In the genomic region with DNA sequence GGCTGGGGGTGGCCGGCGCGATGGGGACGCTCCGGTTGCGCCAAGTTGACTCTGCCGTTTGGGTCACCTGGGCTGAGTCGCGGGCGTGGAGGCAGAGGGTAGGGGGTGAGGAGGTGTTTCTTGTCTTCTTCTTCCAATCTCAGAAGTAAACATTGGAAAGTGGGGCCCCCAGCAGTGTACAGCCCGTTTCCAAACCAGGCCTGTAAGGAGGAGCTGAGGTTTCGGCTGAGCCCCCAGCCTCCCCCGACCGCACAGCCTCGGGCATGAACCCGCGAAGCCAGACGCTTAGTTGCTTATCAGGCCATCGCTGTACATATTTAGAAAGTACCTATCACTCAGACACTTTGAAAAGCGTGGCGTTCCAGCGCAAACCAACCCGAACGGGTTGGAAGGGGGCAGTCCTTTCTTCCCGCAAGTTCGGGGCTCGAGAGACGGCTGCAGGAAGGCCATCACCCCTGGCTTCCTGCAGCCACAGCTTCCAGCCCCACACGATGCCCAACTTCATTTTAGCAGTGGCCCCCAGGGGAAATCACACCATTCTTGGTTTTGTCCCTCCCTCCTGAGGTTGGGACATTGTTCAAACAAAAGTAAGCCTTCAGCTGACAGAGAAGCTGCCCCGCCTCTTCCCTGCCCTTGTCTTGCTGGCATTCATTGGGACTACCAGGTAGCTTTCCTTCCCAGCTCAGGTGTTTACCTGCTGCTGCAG, we compare ENCODE assay signal across 9 cellular contexts.
DNase-seq lines count a peak whose midpoint lies in the region; ATAC-seq and TF ChIP-seq lines count a peak whose summit lies in the region.
"Had no signal": no experiment of that assay in that cellular context is flagged by ENCODE, and none has a peak within 500 bp of the region (broad histone marks: within the 10 kb centered on the region; RNA-seq: fewer than 3 reads in every experiment).

No MANE protein-coding gene starts in this region.

- H2BK5ac ChIP-seq in mesenchymal stem cell (ENCODE audit: low read depth, low read length, poor library complexity, severe bottlenecking), result no peak overlapping the region

- peak overlapping the region; percentile 36 for H4K91ac ChIP-seq in mesenchymal stem cell (ENCODE audit: low read length)

- no peaks in the 10 kb centered on the region for H3K9me2 ChIP-seq in GM23248 (ENCODE audit: insufficient read depth)

- H3K27ac Mint-ChIP-seq in activated CD4-positive, alpha-beta T cell treated with anti-CD3 and anti-CD28 coated beads for 36 hours, result peak overlapping the region; percentile 74

- H3K36me3 ChIP-seq in breast epithelium (no peaks in the 10 kb centered on the region), mesenchymal stem cell (ENCODE audit: control insufficient read depth in 1 of 2, insufficient read depth in 2 of 2, low read depth in 1 of 2, low read length in 2 of 2) (no peaks in the 10 kb centered on the region), tibial nerve (no peaks in the 10 kb centered on the region), GM23248 (ENCODE audit: low read depth) (no peaks in the 10 kb centered on the region)

- H3K18ac ChIP-seq in mesenchymal stem cell (ENCODE audit: low read depth in 1 of 2, low read length in 2 of 2), result peak overlapping the region in 1 of 2 experiments; percentile 86

- H3K23ac ChIP-seq in mesenchymal stem cell (ENCODE audit: low read length in 2 of 2), result no peak overlapping the region

- no peaks in the 10 kb centered on the region for H4K20me1 ChIP-seq in GM23248 (ENCODE audit: insufficient read depth)

- ATAC-seq in activated CD4-positive, alpha-beta T cell treated with anti-CD3 and anti-CD28 coated beads for 36 hours, result peak; percentile 58
- ATAC-seq: Panc1 had no signal

- peak overlapping the region; percentile 94 to 95 for H3K27ac ChIP-seq in breast epithelium
- H3K27ac ChIP-seq in mesenchymal stem cell (ENCODE audit: low read length, poor library complexity, severe bottlenecking), result no peak overlapping the region
- H3K27ac ChIP-seq in tibial nerve, result peak overlapping the region; percentile 63 to 90 (median 84)
- H3K27ac ChIP-seq in GM23248, result no peak overlapping the region

- H3K27me3 ChIP-seq in breast epithelium (no peaks in the 10 kb centered on the region), mesenchymal stem cell (ENCODE audit: control insufficient read depth in 1 of 2, insufficient read depth in 1 of 2, low read length in 2 of 2) (no peaks in the 10 kb centered on the region), tibial nerve (no peaks in the 10 kb centered on the region), GM23248 (replicated peaks; ENCODE audit: insufficient read depth) (no peaks in the 10 kb centered on the region)

- no peak for TF ChIP-seq EP300 in tibial nerve (IDR thresholded peaks at IDR 0.05)

- H2BK15ac ChIP-seq in mesenchymal stem cell (ENCODE audit: low read depth, poor library complexity, severe bottlenecking), result peak overlapping the region; percentile 3

- no peaks in the 10 kb centered on the region for H3K9me3 Mint-ChIP-seq in activated CD4-positive, alpha-beta T cell treated with anti-CD3 and anti-CD28 coated beads for 36 hours (ENCODE audit: low read depth)

- peak overlapping the region; percentile 65 for H3K4me3 Mint-ChIP-seq in activated CD4-positive, alpha-beta T cell treated with anti-CD3 and anti-CD28 coated beads for 36 hours

- H3K79me2 ChIP-seq in GM23248 (ENCODE audit: insufficient read depth), result no peaks in the 10 kb centered on the region

- H3K36me3 Mint-ChIP-seq in activated CD4-positive, alpha-beta T cell treated with anti-CD3 and anti-CD28 coated beads for 36 hours (ENCODE audit: low read depth), result no peaks in the 10 kb centered on the region

- TF ChIP-seq POLR2A in breast epithelium (IDR thresholded peaks at IDR 0.05), result no peak
- TF ChIP-seq POLR2A in tibial nerve (IDR thresholded peaks at IDR 0.05), result peak in 1 of 2 donors; percentile 0

- peaks cover 18% of the 10 kb centered on the region for H3K4me1 Mint-ChIP-seq in activated CD4-positive, alpha-beta T cell treated with anti-CD3 and anti-CD28 coated beads for 36 hours

- H2AFZ ChIP-seq in mesenchymal stem cell (ENCODE audit: low read depth, low read length) (peak overlapping the region; percentile 16), GM23248 (no peak overlapping the region)

- intact Hi-C loops in activated CD4-positive, alpha-beta T cell treated with anti-CD3 and anti-CD28 coated beads for 36 hours (cut with DNase I, micrococcal nuclease), result no loop called here
- intact Hi-C loops in breast epithelium (cut with DNase I; ENCODE audit: low total_unique reads), result no loop called here

- DNase-seq in activated CD4-positive, alpha-beta T cell treated with anti-CD3 and anti-CD28 coated beads for 36 hours, result peak; percentile 45
- DNase-seq in activated CD4-positive, alpha-beta T cell treated with anti-CD3 and anti-CD28 coated beads for 1 hour, result no peak
- DNase-seq in breast epithelium (ENCODE audit: low spot score in 2 of 2) (peak; percentile 81 to 83), mesenchymal stem cell (no peak), tibial nerve (ENCODE audit: low spot score in 2 of 2) (no peak), GDM1 (lab: John Stamatoyannopoulos, UW) (no peak), GM23248 (no peak)
- no peak for DNase-seq in effector CD4-positive, alpha-beta T cell

- H3K4ac ChIP-seq in mesenchymal stem cell (ENCODE audit: low read depth in 1 of 2, low read length in 2 of 2), result peak overlapping the region; percentile 3 to 80

- TF ChIP-seq CTCF in breast epithelium (IDR thresholded peaks at IDR 0.05), result no peak
- TF ChIP-seq CTCF in tibial nerve (IDR thresholded peaks at IDR 0.05), result no peak

- H3K4me2 ChIP-seq in mesenchymal stem cell (ENCODE audit: low read length, poor library complexity, severe bottlenecking), result no peak overlapping the region
- no peak overlapping the region for H3K4me2 ChIP-seq in GM23248 (ENCODE audit: unreplicated experiment)

- peak overlapping the region; percentile 47 to 81 for H2BK12ac ChIP-seq in mesenchymal stem cell (ENCODE audit: low read length in 2 of 2)

- no peaks in the 10 kb centered on the region for H3F3A ChIP-seq in GM23248 (ENCODE audit: insufficient read depth)

- peak overlapping the region; percentile 29 for H2BK120ac ChIP-seq in mesenchymal stem cell (ENCODE audit: low read depth, low read length)

- no peaks in the 10 kb centered on the region for H3K79me1 ChIP-seq in mesenchymal stem cell (replicated peaks; ENCODE audit: low read length, poor library complexity, severe bottlenecking)

- in situ Hi-C loops in GM23248 (cut with MboI), result no loop called here

- H3K9me3 ChIP-seq in breast epithelium (no peaks in the 10 kb centered on the region), mesenchymal stem cell (ENCODE audit: control insufficient read depth, low read length) (no peaks in the 10 kb centered on the region), tibial nerve (no peaks in the 10 kb centered on the region), GM23248 (ENCODE audit: low read depth) (no peaks in the 10 kb centered on the region)

- POLR2A ChIA-PET in activated CD4-positive, alpha-beta T cell treated with anti-CD3 and anti-CD28 coated beads for 36 hours (lab: Charles Lee), result no interaction called here

- no peak overlapping the region for H2AK5ac ChIP-seq in mesenchymal stem cell (ENCODE audit: low read length, severe bottlenecking)

- H3K4me1 ChIP-seq in breast epithelium, result peaks cover 9 to 21% of the 10 kb centered on the region in 2 donors
- peaks cover 5% of the 10 kb centered on the region for H3K4me1 ChIP-seq in mesenchymal stem cell (ENCODE audit: control insufficient read depth, insufficient read depth, low read depth, low read length)
- peaks cover 5 to 76% (median 32%) of the 10 kb centered on the region in 4 donors for H3K4me1 ChIP-seq in tibial nerve
- H3K4me1 ChIP-seq in GM23248 (ENCODE audit: insufficient read depth), result no peaks in the 10 kb centered on the region

- H3K4me3 ChIP-seq in breast epithelium (peak overlapping the region; percentile 21 to 60 (median 44)), mesenchymal stem cell (ENCODE audit: insufficient read depth in 1 of 2, low read depth in 1 of 2, low read length in 2 of 2) (no peak overlapping the region), tibial nerve (peak overlapping the region; percentile 23 to 51 (median 38)), GM23248 (no peak overlapping the region)

- H3K14ac ChIP-seq in mesenchymal stem cell (ENCODE audit: low read length in 2 of 2), result no peak overlapping the region

- WGBS in mesenchymal stem cell, result 72% methylated on average over 26 of the region's 30 CpGs
- 39 to 46% methylated on average over 29 to 30 of the region's 30 CpGs for WGBS in tibial nerve, 2 donors
- 94 to 96% methylated on average over 28 to 30 of the region's 30 CpGs for WGBS in GM23248 (ENCODE audit: low coverage in 1 of 2, low lambda C conversion rate in 2 of 2, missing lambda C conversion rate in 2 of 2), 2 experiments

- H4K8ac ChIP-seq in mesenchymal stem cell (ENCODE audit: low read length), result no peak overlapping the region

- no peak overlapping the region for H3K9ac ChIP-seq in mesenchymal stem cell (ENCODE audit: low read length)
- no peak overlapping the region for H3K9ac ChIP-seq in GM23248

- H3K27me3 Mint-ChIP-seq in activated CD4-positive, alpha-beta T cell treated with anti-CD3 and anti-CD28 coated beads for 36 hours, result no peaks in the 10 kb centered on the region

- CTCF ChIA-PET in activated CD4-positive, alpha-beta T cell treated with anti-CD3 and anti-CD28 coated beads for 36 hours (lab: Charles Lee), result interaction anchor here (0.6 to 1.1 kb wide), 5 partner anchors 9 to 378 kb away, joined by 3 to 5 read pairs (median 3); no protein-coding TSS in a partner anchor

Comparison
In these comparisons a context has a peak if more than half of its experiments do, and no peak if none do; other contexts are left out.
1. DNase-seq: peak in activated CD4-positive, alpha-beta T cell treated with anti-CD3 and anti-CD28 coated beads for 36 hours (single experiment) and breast epithelium (2 of 2); none in activated CD4-positive, alpha-beta T cell treated with anti-CD3 and anti-CD28 coated beads for 1 hour (single experiment), mesenchymal stem cell (single experiment), tibial nerve (0 of 2), GDM1 (single experiment), effector CD4-positive, alpha-beta T cell (single experiment) and GM23248 (single experiment).
2. H3K27ac ChIP-seq: peak in breast epithelium (2 of 2) and tibial nerve (4 of 4); none in mesenchymal stem cell (single experiment) and GM23248 (single experiment).
3. H3K4me3 ChIP-seq: peak in breast epithelium (3 of 3) and tibial nerve (4 of 4); none in mesenchymal stem cell (0 of 2) and GM23248 (single experiment).